In genomic region chr7:30912454-30912985, GRCh38 we compare ENCODE assay signal across 16 cellular contexts. TPM values are rescaled to one million over a fixed set of nuclear protein-coding genes. Genes with fewer than 3 reads are reported as not detected.
DNase-seq lines count a peak whose midpoint lies in the region; ATAC-seq and TF ChIP-seq lines count a peak whose summit lies in the region.
"Had no signal": no experiment of that assay in that cellular context is flagged by ENCODE, and none has a peak within 500 bp of the region (broad histone marks: within the 10 kb centered on the region; RNA-seq: fewer than 3 reads in every experiment).

No MANE protein-coding gene starts in this region.

- ATAC-seq in gastroesophageal sphincter (no peak), GM18498 (IDR thresholded peaks at IDR 0.05; ENCODE audit: unreplicated experiment) (no peak), HG02973 (IDR thresholded peaks at IDR 0.05; ENCODE audit: unreplicated experiment) (no peak), GM21723 (IDR thresholded peaks at IDR 0.05; ENCODE audit: unreplicated experiment) (no peak)
- ATAC-seq: GM12878 had no signal

- no peaks in the 10 kb centered on the region for H3K9me3 ChIP-seq in WERI-Rb-1 (ENCODE audit: severe bottlenecking)
- no peaks in the 10 kb centered on the region for H3K9me3 ChIP-seq in gastroesophageal sphincter
- no peaks in the 10 kb centered on the region for H3K9me3 ChIP-seq in muscle layer of colon (ENCODE audit: low read length)
- no peaks in the 10 kb centered on the region for H3K9me3 ChIP-seq in tibial nerve

- no peaks in the 10 kb centered on the region for H3K27me3 ChIP-seq in WERI-Rb-1 (ENCODE audit: insufficient read depth, low read depth, severe bottlenecking)
- no peaks in the 10 kb centered on the region for H3K27me3 ChIP-seq in gastroesophageal sphincter
- H3K27me3 ChIP-seq in muscle layer of colon (ENCODE audit: control insufficient read depth in 1 of 2, insufficient read depth in 2 of 2, low read length in 2 of 2), result no peaks in the 10 kb centered on the region
- no peaks in the 10 kb centered on the region for H3K27me3 ChIP-seq in tibial nerve

- DNase-seq in WERI-Rb-1 (no peak), tibial nerve (ENCODE audit: low spot score in 2 of 2) (no peak), GM13976 (ENCODE audit: low spot score) (no peak)
- DNase-seq: activated CD4-positive, alpha-beta T cell treated with anti-CD3 and anti-CD28 coated beads, Interleukin-2, amount 10 ng/mL, durations not matched to agents 7 days and 5 days; effector memory CD4-positive, alpha-beta T cell; left cardiac atrium; NCI-H1417 treated with DMSO at 0.1 percent for 48 hours; stimulated activated CD8-positive, alpha-beta memory T cell treated with anti-CD3 and anti-CD28 coated beads, Interleukin-4, amount 100 ng/mL, for 48 hours had no signal

- peaks cover 0 to 97% (median 51%) of the 10 kb centered on the region in 3 donors for H3K4me1 ChIP-seq in gastroesophageal sphincter
- peaks cover 66% of the 10 kb centered on the region for H3K4me1 ChIP-seq in muscle layer of colon (ENCODE audit: insufficient read depth, low read length)
- peaks cover 0 to 95% (median 23%) of the 10 kb centered on the region in 4 donors for H3K4me1 ChIP-seq in tibial nerve

- peak overlapping the region; percentile 38 for H3K9ac ChIP-seq in muscle layer of colon (ENCODE audit: low read length)

- no peaks in the 10 kb centered on the region for H3K36me3 ChIP-seq in WERI-Rb-1
- no peaks in the 10 kb centered on the region for H3K36me3 ChIP-seq in gastroesophageal sphincter
- H3K36me3 ChIP-seq in muscle layer of colon (ENCODE audit: insufficient read depth, low read length), result no peaks in the 10 kb centered on the region
- no peaks in the 10 kb centered on the region for H3K36me3 ChIP-seq in tibial nerve

- H3K4me3 ChIP-seq in WERI-Rb-1 (ENCODE audit: low read depth, low read length), result no peak overlapping the region
- peak overlapping the region; percentile 45 to 54 for H3K4me3 ChIP-seq in gastroesophageal sphincter
- H3K4me3 ChIP-seq in muscle layer of colon (ENCODE audit: low read depth in 1 of 2, low read length in 2 of 2), result peak overlapping the region; percentile 31 to 91
- H3K4me3 ChIP-seq in tibial nerve, result peak overlapping the region; percentile 19 to 49 (median 26)
- H3K4me3 ChIP-seq: GM12878 had no signal

- 40 to 42% methylated on average over 3 of the region's 5 CpGs for WGBS in gastroesophageal sphincter (ENCODE audit: low coverage in 1 of 2), 2 donors
- WGBS in tibial nerve, 2 donors, result 53 to 54% methylated on average over 5 of the region's 5 CpGs

- no peak for TF ChIP-seq EP300 in gastroesophageal sphincter (IDR thresholded peaks at IDR 0.05)
- TF ChIP-seq EP300 in tibial nerve (IDR thresholded peaks at IDR 0.05), result no peak

- no peak for TF ChIP-seq CTCF in WERI-Rb-1 (IDR thresholded peaks at IDR 0.05; ENCODE audit: low read depth, low read length)
- TF ChIP-seq CTCF in gastroesophageal sphincter (IDR thresholded peaks at IDR 0.05), result peak in 1 of 4 experiments; percentile 4
- no peak for TF ChIP-seq CTCF in tibial nerve (IDR thresholded peaks at IDR 0.05)
- no peak for TF ChIP-seq CTCF in GM13976 (IDR thresholded peaks at IDR 0.05; ENCODE audit: borderline replicate concordance, control extremely low read depth, extremely low read depth, insufficient read depth, missing control alignments)

- peak overlapping the region; percentile 53; the same call in 1 of the 2 replicates for H3K27ac ChIP-seq in WERI-Rb-1
- H3K27ac ChIP-seq in gastroesophageal sphincter, result peak overlapping the region; percentile 57 to 91 (median 86)
- H3K27ac ChIP-seq in muscle layer of colon (ENCODE audit: low read depth, low read length), result peak overlapping the region; percentile 73
- H3K27ac ChIP-seq in tibial nerve, result peak overlapping the region in 3 of 4 donors; percentile 56 to 75 (median 65)

- in situ Hi-C loops in GM13976 (cut with MboI; ENCODE audit: low sequenced_read_pairs, unreplicated experiment), result no loop called here

- TF ChIP-seq POLR2A in gastroesophageal sphincter (IDR thresholded peaks at IDR 0.05), result no peak
- no peak for TF ChIP-seq POLR2A in tibial nerve (IDR thresholded peaks at IDR 0.05)

RNA-seq across cellular contexts. Expression of gene AQP1, which starts 0.9 kb away (rescaled TPM):
- total RNA-seq in gastroesophageal sphincter, result 100 to 1,000 TPM; 439 to 589 (median 503) TPM
- total RNA-seq in tibial nerve, result 100 to 1,000 TPM; 352 to 818 (median 624) TPM

RNA-seq across cellular contexts. Expression of gene GHRHR, which starts 51.2 kb away (rescaled TPM):
- total RNA-seq in gastroesophageal sphincter, result not detected
- total RNA-seq in tibial nerve, result not detected
- total RNA-seq: activated CD4-positive, alpha-beta T cell treated with anti-CD3 and anti-CD28 coated beads, Interleukin-2, amount 10 ng/mL, durations not matched to agents 7 days and 5 days; Daoy; GM12878; left cardiac atrium; NCI-H460 had no signal
